In the genomic region with DNA sequence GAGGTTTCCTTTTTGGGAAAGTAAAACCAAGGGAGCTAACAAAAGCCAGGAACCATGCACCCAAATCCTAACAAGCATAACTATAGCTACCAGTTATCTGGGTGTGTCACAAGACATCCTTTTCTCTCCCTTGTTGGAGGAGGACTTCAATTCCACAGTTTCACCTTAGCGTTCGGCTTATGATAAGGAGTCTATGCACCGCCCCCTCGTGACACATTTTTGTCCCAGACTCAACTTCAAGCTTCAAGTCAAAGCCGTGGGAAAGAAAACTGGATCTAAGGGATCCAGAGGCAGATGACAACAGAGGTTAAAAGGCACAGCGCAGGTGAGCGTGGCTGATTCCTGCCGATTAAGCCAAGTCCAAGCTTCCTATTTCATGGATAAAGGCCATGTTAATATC, we compare ENCODE assay signal across 11 cellular contexts.
"Had no signal": no experiment of that assay in that cellular context is flagged by ENCODE, and none has a peak within 500 bp of the region (broad histone marks: within the 10 kb centered on the region; RNA-seq: fewer than 3 reads in every experiment).

No MANE protein-coding gene starts in this region.

- H2AFZ ChIP-seq: GM23248, GM23338 had no signal

- H3K9me3 ChIP-seq: HAP-1 had no signal

- H3K27ac ChIP-seq: GM23248 had no signal

- H3K36me3 ChIP-seq: HAP-1 had no signal

- ATAC-seq: GM23338, HCT116 had no signal

- H3K9ac ChIP-seq: GM23248 had no signal

- H3K4me1 ChIP-seq: HAP-1 had no signal

- DNase-seq: GM23248, GOT3, H7, H9, HCEC 1CT, HFFc6 had no signal

- FAIRE-seq: H1, H54 had no signal

- H3K4me2 ChIP-seq: GM23338 had no signal

- H3K4me3 ChIP-seq: GM23248, GM23338, HAP-1 had no signal
